Comparison of ENCODE assay signal across 11 cellular contexts in the genomic region with DNA sequence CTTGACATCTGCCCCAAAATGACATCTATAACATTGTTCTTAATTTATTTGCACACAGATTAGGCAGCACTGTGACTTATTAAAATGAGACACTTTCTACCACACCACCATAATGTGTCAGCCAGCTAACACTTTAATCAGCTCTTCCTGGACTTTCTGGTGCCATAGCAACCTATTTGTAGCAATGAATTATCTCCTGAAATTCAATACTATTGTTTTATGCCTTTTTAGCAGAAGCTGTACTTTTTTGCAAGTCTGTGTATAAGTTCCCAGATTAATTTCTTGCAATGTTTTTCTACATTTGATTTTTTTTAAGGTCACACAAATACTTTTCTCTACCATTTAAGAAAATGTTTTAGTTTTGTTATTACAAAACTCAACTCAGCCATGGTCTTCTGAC.
DNase-seq lines count a peak whose midpoint lies in the region; ATAC-seq and TF ChIP-seq lines count a peak whose summit lies in the region.
"Had no signal": no experiment of that assay in that cellular context is flagged by ENCODE, and none has a peak within 500 bp of the region (broad histone marks: within the 10 kb centered on the region; RNA-seq: fewer than 3 reads in every experiment).

No MANE protein-coding gene starts in this region.

- DNase-seq in activated CD4-positive, alpha-beta T cell treated with anti-CD3 and anti-CD28 coated beads, Interleukin-2, amount 10 ng/mL, durations not matched to agents 7 days and 5 days: no peak
- DNase-seq in activated CD4-positive, alpha-beta T cell treated with anti-CD3 and anti-CD28 coated beads for 1 hour: no peak
- DNase-seq in PC-9: no peak
- no peak for DNase-seq in dorsolateral prefrontal cortex
- DNase-seq in stimulated activated effector memory CD8-positive, alpha-beta T cell treated with anti-CD3 and anti-CD28 coated beads, Interleukin-12 subunit alpha, Interleukin-12 subunit beta, amount 100 ng/mL, for 72 hours (ENCODE audit: low spot score in 2 of 2): no peak
- DNase-seq in DMS153 (lab: John Stamatoyannopoulos, UW): no peak
- DNase-seq: effector CD8-positive, alpha-beta T cell; substantia nigra; T1000 had no signal

- H3K27ac ChIP-seq in PC-9 (peak overlapping the region; percentile 82), dorsolateral prefrontal cortex (peak overlapping the region in 49 of 59 donors; percentile 3 to 90 (median 64))

- H4K20me1 ChIP-seq in PC-9 (ENCODE audit: insufficient read depth): no peaks in the 10 kb centered on the region

- intact Hi-C loops in PC-9 (cut with micrococcal nuclease; ENCODE audit: unreplicated experiment): loop anchor here (2.0 kb wide), 1 partner anchor 74 kb away; no protein-coding TSS in a partner anchor
- intact Hi-C loops in dorsolateral prefrontal cortex (cut with DNase I): no loop called here

- no peaks in the 10 kb centered on the region for H3K9me2 ChIP-seq in PC-9 (ENCODE audit: insufficient read depth)

- peaks cover 23% of the 10 kb centered on the region for H3F3A ChIP-seq in PC-9 (ENCODE audit: insufficient read depth, low read depth)

- no peaks in the 10 kb centered on the region for H3K79me2 ChIP-seq in PC-9 (ENCODE audit: low read depth)

- peaks cover 42% of the 10 kb centered on the region for H3K4me1 Mint-ChIP-seq in activated CD4-positive, alpha-beta T cell treated with anti-CD3 and anti-CD28 coated beads, Interleukin-2, amount 10 ng/mL, durations not matched to agents 7 days and 5 days
- peaks cover 41% of the 10 kb centered on the region for H3K4me1 Mint-ChIP-seq in stimulated activated effector memory CD8-positive, alpha-beta T cell treated with anti-CD3 and anti-CD28 coated beads, Interleukin-12 subunit alpha, Interleukin-12 subunit beta, amount 100 ng/mL, for 72 hours

- POLR2A ChIA-PET in activated CD4-positive, alpha-beta T cell treated with anti-CD3 and anti-CD28 coated beads, Interleukin-2, amount 10 ng/mL, durations not matched to agents 7 days and 5 days (lab: Charles Lee): no interaction called here
- POLR2A ChIA-PET in PC-9 (lab: Charles Lee; ENCODE audit: unreplicated experiment): interaction anchor here (0.6 kb wide), 1 partner anchor 73 kb away, joined by 10 read pairs; the partner anchor contains the start of gene SAV1

- no peaks in the 10 kb centered on the region for H3K27me3 Mint-ChIP-seq in activated CD4-positive, alpha-beta T cell treated with anti-CD3 and anti-CD28 coated beads, Interleukin-2, amount 10 ng/mL, durations not matched to agents 7 days and 5 days

- H3K27me3 ChIP-seq in PC-9 (ENCODE audit: insufficient read depth, low read depth) (no peaks in the 10 kb centered on the region), dorsolateral prefrontal cortex (no peaks in the 10 kb centered on the region)

- peak overlapping the region; percentile 0 for H3K27ac Mint-ChIP-seq in activated CD4-positive, alpha-beta T cell treated with anti-CD3 and anti-CD28 coated beads, Interleukin-2, amount 10 ng/mL, durations not matched to agents 7 days and 5 days
- H3K27ac Mint-ChIP-seq in stimulated activated effector memory CD8-positive, alpha-beta T cell treated with anti-CD3 and anti-CD28 coated beads, Interleukin-12 subunit alpha, Interleukin-12 subunit beta, amount 100 ng/mL, for 72 hours: peak overlapping the region; percentile 74

- TF ChIP-seq CTCF in PC-9 (conservative IDR thresholded peaks at IDR 0.05) (no peak), dorsolateral prefrontal cortex (IDR thresholded peaks at IDR 0.05 in 54 of 56, conservative IDR thresholded peaks at IDR 0.05 in 2 of 56; ENCODE audit: low read depth in 1 of 56, partially characterized antibody in 56 of 56) (no peak)

- no peak overlapping the region for H3K4me3 ChIP-seq in PC-9
- no peak overlapping the region for H3K4me3 ChIP-seq in dorsolateral prefrontal cortex

- H3K9me3 Mint-ChIP-seq in activated CD4-positive, alpha-beta T cell treated with anti-CD3 and anti-CD28 coated beads, Interleukin-2, amount 10 ng/mL, durations not matched to agents 7 days and 5 days: no peaks in the 10 kb centered on the region
- no peaks in the 10 kb centered on the region for H3K9me3 Mint-ChIP-seq in stimulated activated effector memory CD8-positive, alpha-beta T cell treated with anti-CD3 and anti-CD28 coated beads, Interleukin-12 subunit alpha, Interleukin-12 subunit beta, amount 100 ng/mL, for 72 hours

- BruUV-seq in PC-9 (replicated peaks; lab: Mats Ljungman, UMichigan): TSS peak; percentile 43

- H3K36me3 Mint-ChIP-seq in activated CD4-positive, alpha-beta T cell treated with anti-CD3 and anti-CD28 coated beads, Interleukin-2, amount 10 ng/mL, durations not matched to agents 7 days and 5 days (ENCODE audit: low read depth): peaks cover 69% of the 10 kb centered on the region
- H3K36me3 Mint-ChIP-seq in stimulated activated effector memory CD8-positive, alpha-beta T cell treated with anti-CD3 and anti-CD28 coated beads, Interleukin-12 subunit alpha, Interleukin-12 subunit beta, amount 100 ng/mL, for 72 hours: peaks cover 97% of the 10 kb centered on the region

- no peak for ATAC-seq in stimulated activated effector memory CD8-positive, alpha-beta T cell treated with anti-CD3 and anti-CD28 coated beads, Interleukin-12 subunit alpha, Interleukin-12 subunit beta, amount 100 ng/mL, for 72 hours
- ATAC-seq in GM18520 (IDR thresholded peaks at IDR 0.05; ENCODE audit: unreplicated experiment) (no peak), GM21528 (IDR thresholded peaks at IDR 0.05; ENCODE audit: low FRiP score, unreplicated experiment) (no peak)

- H3K4me3 Mint-ChIP-seq in activated CD4-positive, alpha-beta T cell treated with anti-CD3 and anti-CD28 coated beads, Interleukin-2, amount 10 ng/mL, durations not matched to agents 7 days and 5 days: no peak overlapping the region
- H3K4me3 Mint-ChIP-seq in stimulated activated effector memory CD8-positive, alpha-beta T cell treated with anti-CD3 and anti-CD28 coated beads, Interleukin-12 subunit alpha, Interleukin-12 subunit beta, amount 100 ng/mL, for 72 hours: peak overlapping the region; percentile 39

- CTCF ChIA-PET in activated CD4-positive, alpha-beta T cell treated with anti-CD3 and anti-CD28 coated beads, Interleukin-2, amount 10 ng/mL, durations not matched to agents 7 days and 5 days (lab: Charles Lee): interaction anchor here (0.6 to 1.3 kb wide), 5 partner anchors 9 to 1002 kb away, joined by 3 read pairs; no protein-coding TSS in a partner anchor
- CTCF ChIA-PET in PC-9 (lab: Charles Lee): interaction anchor here (0.6 kb wide), 1 partner anchor 120 kb away, joined by 3 read pairs; no protein-coding TSS in a partner anchor

- H2AFZ ChIP-seq in PC-9: 0 out of 2 replicates have a peak overlapping the region, but pooled peaks have one; percentile 16

- H3K4me2 ChIP-seq in PC-9: peak overlapping the region; percentile 52

- no peaks in the 10 kb centered on the region for H3K9me3 ChIP-seq in PC-9 (ENCODE audit: insufficient read depth, low read depth)

- no peaks in the 10 kb centered on the region; the same call in 1 of the 2 replicates for H3K36me3 ChIP-seq in PC-9 (ENCODE audit: low read depth)

- H3K4me1 ChIP-seq in PC-9 (replicated peaks; ENCODE audit: insufficient read depth): peaks cover 28% of the 10 kb centered on the region
